In the genomic region with DNA sequence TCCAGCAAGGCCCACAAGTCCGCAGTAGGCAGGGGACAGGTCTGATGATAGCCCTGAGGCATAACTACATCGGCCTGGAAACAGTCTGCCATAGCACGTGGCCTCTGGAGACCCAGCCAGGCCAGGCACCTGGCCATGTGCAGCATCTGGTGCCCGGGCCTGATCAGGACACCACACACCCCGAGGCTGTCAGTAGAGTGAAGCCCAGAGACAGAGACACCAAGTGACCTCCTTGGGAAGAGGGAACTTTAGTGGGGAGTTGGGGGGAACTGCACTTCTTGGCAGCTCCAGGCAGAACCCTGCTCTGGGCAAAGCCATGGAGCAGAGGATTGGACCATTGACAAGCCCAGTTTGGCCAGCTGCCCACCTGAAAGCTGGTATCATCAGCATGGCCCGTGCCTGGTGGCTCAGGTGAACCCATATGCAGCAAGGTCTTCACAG, we compare ENCODE assay signal across 8 cellular contexts. TPM values are rescaled to one million over a fixed set of nuclear protein-coding genes. Genes with fewer than 3 reads are reported as not detected.
DNase-seq lines count a peak whose midpoint lies in the region; ATAC-seq, FAIRE-seq and TF ChIP-seq lines count a peak whose summit lies in the region.

No MANE protein-coding gene starts in this region.

- no peaks in the 10 kb centered on the region for H4K20me1 ChIP-seq in keratinocyte (ENCODE audit: control insufficient read depth, extremely low read depth, insufficient read depth, low read length)

- H3K4me1 Mint-ChIP-seq in stimulated activated memory B cell treated with anti-CD40 and anti-IgM and Interleukin-4, amounts not matched to agents 10 μg/mL and 1 μg/mL and 100 μg/mL, for 72 hours: peaks cover 19% of the 10 kb centered on the region

- peaks cover 0 to 2% of the 10 kb centered on the region in 2 experiments for H3K36me3 ChIP-seq in keratinocyte (ENCODE audit: control insufficient read depth in 2 of 2, extremely low read depth in 1 of 2, insufficient read depth in 2 of 2, low read length in 2 of 2)

- H2AFZ ChIP-seq in keratinocyte (ENCODE audit: control insufficient read depth, low read length): no peak overlapping the region

- no peaks in the 10 kb centered on the region for H3K27me3 ChIP-seq in keratinocyte (ENCODE audit: control insufficient read depth, extremely low read depth, insufficient read depth, low read length)

- H3K9me3 ChIP-seq in keratinocyte (ENCODE audit: control insufficient read depth, low read depth, low read length): no peaks in the 10 kb centered on the region

- peaks cover 10% of the 10 kb centered on the region for H3K36me3 Mint-ChIP-seq in stimulated activated memory B cell treated with anti-CD40 and anti-IgM and Interleukin-4, amounts not matched to agents 10 μg/mL and 1 μg/mL and 100 μg/mL, for 72 hours

- H3K9me3 Mint-ChIP-seq in stimulated activated memory B cell treated with anti-CD40 and anti-IgM and Interleukin-4, amounts not matched to agents 10 μg/mL and 1 μg/mL and 100 μg/mL, for 72 hours: peaks cover 3% of the 10 kb centered on the region

- no peaks in the 10 kb centered on the region for H3K79me2 ChIP-seq in keratinocyte (ENCODE audit: control insufficient read depth, insufficient read depth, low read length)

- in situ Hi-C loops in KBM-7 (cut with MboI; ENCODE audit: low pct_unique_long_range_greater_than_20kb, low sequenced_read_pairs): no loop called here

- peaks cover 37% of the 10 kb centered on the region for H3K4me1 ChIP-seq in keratinocyte (ENCODE audit: control insufficient read depth, extremely low read depth, insufficient read depth, low read length)

- dilution Hi-C loops in keratinocyte (cut with MboI; ENCODE audit: extremely low pct_ligation_motif_present, low sequenced_read_pairs): no loop called here

- H3K4me3 Mint-ChIP-seq in stimulated activated memory B cell treated with anti-CD40 and anti-IgM and Interleukin-4, amounts not matched to agents 10 μg/mL and 1 μg/mL and 100 μg/mL, for 72 hours: no peak overlapping the region

- H3K4me3 ChIP-seq in keratinocyte (ENCODE audit: control insufficient read depth in 2 of 3, extremely low read depth in 1 of 3, insufficient read depth in 2 of 3, low read depth in 1 of 3, low read length in 3 of 3): peak overlapping the region in 1 of 3 experiments; percentile 61

- no peak overlapping the region for H3K9ac ChIP-seq in keratinocyte (ENCODE audit: control insufficient read depth, extremely low read depth, insufficient read depth, low read length)

- POLR2A ChIA-PET in HEK293T (lab: Yijun Ruan, JAX): interaction anchor here (1.2 to 3.5 kb wide), 2 partner anchors 30 to 57 kb away, joined by 3 to 14 read pairs; a partner anchor contains a TSS

- H3K27ac ChIP-seq in keratinocyte (ENCODE audit: control insufficient read depth, insufficient read depth, low read length): no peak overlapping the region

- no peaks in the 10 kb centered on the region for H3K27me3 Mint-ChIP-seq in stimulated activated memory B cell treated with anti-CD40 and anti-IgM and Interleukin-4, amounts not matched to agents 10 μg/mL and 1 μg/mL and 100 μg/mL, for 72 hours

- H3K4me2 ChIP-seq in keratinocyte (ENCODE audit: control insufficient read depth, extremely low read depth, insufficient read depth, low read depth, low read length): peak overlapping the region; percentile 88

- no peaks in the 10 kb centered on the region for H3K9me1 ChIP-seq in keratinocyte (ENCODE audit: control insufficient read depth, extremely low read depth, insufficient read depth, low read length)

- H3K27ac Mint-ChIP-seq in stimulated activated memory B cell treated with anti-CD40 and anti-IgM and Interleukin-4, amounts not matched to agents 10 μg/mL and 1 μg/mL and 100 μg/mL, for 72 hours: peak overlapping the region; percentile 80

- no peak for ATAC-seq in stimulated activated memory B cell treated with anti-CD40 and anti-IgM and Interleukin-4, amounts not matched to agents 10 μg/mL and 1 μg/mL and 100 μg/mL, for 72 hours

- TF ChIP-seq CTCF in keratinocyte (optimal IDR thresholded peaks at IDR 0.05 in 1 of 3, IDR thresholded peaks at IDR 0.05 in 1 of 3, conservative IDR thresholded peaks at IDR 0.05 in 1 of 3; ENCODE audit: extremely low read depth in 1 of 3, insufficient read depth in 2 of 3, low read length in 3 of 3): no peak
- no peak for TF ChIP-seq CTCF in D721Med (IDR thresholded peaks at IDR 0.05; ENCODE audit: insufficient read depth, missing control alignments)

- CTCF ChIA-PET in HEK293T (lab: Yijun Ruan, JAX): interaction anchor here (2.3 kb wide), 1 partner anchor 67 kb away, joined by 10 read pairs; no protein-coding TSS in a partner anchor

- DNase-seq in HEK293T (ENCODE audit: extremely low spot score) (peak; percentile 3), astrocyte of the hippocampus (ENCODE audit: low read depth, low spot score) (peak; percentile 30), keratinocyte (ENCODE audit: low read depth, low spot score) (no peak), MV-4-11 (lab: John Stamatoyannopoulos, UW) (no peak), COLO829 (ENCODE audit: low spot score) (no peak), KBM-7 (no peak), D721Med (ENCODE audit: insufficient read length, low spot score) (no peak)

- FAIRE-seq in keratinocyte (lab: Jason Lieb, UNC): no peak
- no peak for FAIRE-seq in D721Med (lab: Jason Lieb, UNC)

TF ChIP-seq in HEK293T, 16 proteins besides CTCF, POLR2A, EP300 and RAD21:
- TF ChIP-seq BHLHE40 (IDR thresholded peaks at IDR 0.05; ENCODE audit: borderline replicate concordance): no peak
- TF ChIP-seq ZNF384 (IDR thresholded peaks at IDR 0.05): no peak
- no peak for TF ChIP-seq HDGF (IDR thresholded peaks at IDR 0.05; ENCODE audit: borderline replicate concordance)
- no peak for TF ChIP-seq FOXM1 (IDR thresholded peaks at IDR 0.05; ENCODE audit: borderline replicate concordance)
- TF ChIP-seq NFRKB (IDR thresholded peaks at IDR 0.05): no peak
- no peak for TF ChIP-seq LEF1 (IDR thresholded peaks at IDR 0.05; ENCODE audit: borderline replicate concordance)
- TF ChIP-seq FOXK2 (IDR thresholded peaks at IDR 0.05): no peak
- TF ChIP-seq ARNT (IDR thresholded peaks at IDR 0.05): no peak
- TF ChIP-seq FOXA1 (IDR thresholded peaks at IDR 0.05): no peak
- TF ChIP-seq ELF4 (IDR thresholded peaks at IDR 0.05): no peak
- TF ChIP-seq L3MBTL2 (conservative IDR thresholded peaks at IDR 0.05): no peak
- no peak for TF ChIP-seq SP1 (IDR thresholded peaks at IDR 0.05)
- TF ChIP-seq CTBP1 (IDR thresholded peaks at IDR 0.05; ENCODE audit: borderline replicate concordance): no peak
- TF ChIP-seq, protein P1, sequence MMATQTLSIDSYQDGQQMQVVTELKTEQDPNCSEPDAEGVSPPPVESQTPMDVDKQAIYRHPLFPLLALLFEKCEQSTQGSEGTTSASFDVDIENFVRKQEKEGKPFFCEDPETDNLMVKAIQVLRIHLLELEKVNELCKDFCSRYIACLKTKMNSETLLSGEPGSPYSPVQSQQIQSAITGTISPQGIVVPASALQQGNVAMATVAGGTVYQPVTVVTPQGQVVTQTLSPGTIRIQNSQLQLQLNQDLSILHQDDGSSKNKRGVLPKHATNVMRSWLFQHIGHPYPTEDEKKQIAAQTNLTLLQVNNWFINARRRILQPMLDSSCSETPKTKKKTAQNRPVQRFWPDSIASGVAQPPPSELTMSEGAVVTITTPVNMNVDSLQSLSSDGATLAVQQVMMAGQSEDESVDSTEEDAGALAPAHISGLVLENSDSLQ (IDR thresholded peaks at IDR 0.05): no peak
- no peak for TF ChIP-seq TARDBP (IDR thresholded peaks at IDR 0.05)
- TF ChIP-seq SUZ12 (IDR thresholded peaks at IDR 0.05): no peak
TF ChIP-seq in HEK293T: peak in this region for 0.

RNA-seq across cellular contexts. Expression of a gene that starts 1.2 kb away (rescaled TPM):
- 94.4 to 159 TPM (median 95.5 TPM) in 3 replicates for polyA plus RNA-seq in keratinocyte
- polyA plus RNA-seq in keratinocyte (2011; ENCODE audit: low read depth): 15.8 TPM
- 123 and 181 TPM in 2 replicates for polyA plus RNA-seq in keratinocyte (2011; cell fraction: cytosol; rRNA removed)
- polyA plus RNA-seq in keratinocyte (2011; cell fraction: nucleus; rRNA removed): 73.3 and 94.4 TPM in 2 replicates
- 62.3 and 188 TPM in 2 replicates for polyA plus RNA-seq in keratinocyte (2012; ENCODE audit: low replicate concordance)
- polyA minus RNA-seq in keratinocyte: 120 to 289 TPM (median 147 TPM) in 3 replicates
- 189 TPM for polyA minus RNA-seq in keratinocyte (2011; cell fraction: cytosol; rRNA and poly(A)+ RNA removed)
- 35.5 and 38.2 TPM in 2 replicates for polyA minus RNA-seq in keratinocyte (2011; cell fraction: nucleus; rRNA and poly(A)+ RNA removed)

RNA-seq across cellular contexts. Expression of a gene that starts 53.9 kb away (rescaled TPM):
- 15.1 to 22.0 TPM (median 16.2 TPM) in 3 replicates for polyA plus RNA-seq in keratinocyte
- polyA plus RNA-seq in keratinocyte (2011; ENCODE audit: low read depth): 1.7 TPM
- polyA plus RNA-seq in keratinocyte (2011; cell fraction: cytosol; rRNA removed): 5.0 and 7.1 TPM in 2 replicates
- polyA plus RNA-seq in keratinocyte (2011; cell fraction: nucleus; rRNA removed): 70.4 and 80.0 TPM in 2 replicates
- polyA plus RNA-seq in keratinocyte (2012; ENCODE audit: low replicate concordance): 2.5 and 18.7 TPM in 2 replicates
- polyA minus RNA-seq in keratinocyte: 16.9 to 49.6 TPM (median 29.4 TPM) in 3 replicates
- 5.6 TPM for polyA minus RNA-seq in keratinocyte (2011; cell fraction: cytosol; rRNA and poly(A)+ RNA removed)
- polyA minus RNA-seq in keratinocyte (2011; cell fraction: nucleus; rRNA and poly(A)+ RNA removed): 20.3 and 25.0 TPM in 2 replicates

RNA-seq across cellular contexts. Expression of a gene that starts 56.2 kb away (rescaled TPM):
- 8.6 to 9.7 TPM (median 9.1 TPM) in 3 replicates for polyA plus RNA-seq in keratinocyte
- polyA plus RNA-seq in keratinocyte (2011; ENCODE audit: low read depth): 2.1 TPM
- 7.6 and 9.1 TPM in 2 replicates for polyA plus RNA-seq in keratinocyte (2011; cell fraction: cytosol; rRNA removed)
- 13.1 and 13.9 TPM in 2 replicates for polyA plus RNA-seq in keratinocyte (2011; cell fraction: nucleus; rRNA removed)
- 5.1 and 8.2 TPM in 2 replicates for polyA plus RNA-seq in keratinocyte (2012; ENCODE audit: low replicate concordance)
- 10.4 to 15.1 TPM (median 15.0 TPM) in 3 replicates for polyA minus RNA-seq in keratinocyte
- polyA minus RNA-seq in keratinocyte (2011; cell fraction: cytosol; rRNA and poly(A)+ RNA removed): 7.1 TPM
- 6.3 and 11.2 TPM in 2 replicates for polyA minus RNA-seq in keratinocyte (2011; cell fraction: nucleus; rRNA and poly(A)+ RNA removed)

Comparison
In these comparisons a context has a peak if more than half of its experiments do, and no peak if none do; other contexts are left out.
1. DNase-seq: peak in HEK293T (single experiment) and astrocyte of the hippocampus (single experiment); none in keratinocyte (single experiment), MV-4-11 (single experiment), COLO829 (single experiment), KBM-7 (single experiment) and D721Med (single experiment).